ENCODE assay signal across 18 cellular contexts in genomic region chr1:172536256-172536655, GRCh38. TPM values are rescaled to one million over a fixed set of nuclear protein-coding genes. Genes with fewer than 3 reads are reported as not detected.
A peak's percentile ranks its signal among the peaks of the same experiment; 100 is the strongest.
DNase-seq lines count a peak whose midpoint lies in the region; ATAC-seq, FAIRE-seq and TF ChIP-seq lines count a peak whose summit lies in the region.
"Had no signal": no experiment of that assay in that cellular context is flagged by ENCODE, and none has a peak within 500 bp of the region (broad histone marks: within the 10 kb centered on the region; RNA-seq: fewer than 3 reads in every experiment).

No MANE protein-coding gene starts in this region.

- H3K9me3 ChIP-seq in HUES6 (ENCODE audit: control insufficient read depth, insufficient read depth, low read depth, low read length) = no peaks in the 10 kb centered on the region
- H3K9me3 ChIP-seq in iPS-15b (ENCODE audit: control insufficient read depth, insufficient read depth, low read length) = no peaks in the 10 kb centered on the region
- H3K9me3 ChIP-seq in kidney (ENCODE audit: control insufficient read depth in 1 of 2, low read length in 2 of 2) = no peaks in the 10 kb centered on the region

- peaks cover 48% of the 10 kb centered on the region for H3K4me1 Mint-ChIP-seq in CD14-positive monocyte
- H3K4me1 Mint-ChIP-seq in activated T-helper 17 cell treated with anti-CD3 and anti-CD28 coated beads, Interleukin-2, amount 50 U/mL, for 72 hours = peaks cover 43% of the 10 kb centered on the region
- H3K4me1 Mint-ChIP-seq in effector memory CD8-positive, alpha-beta T cell (ENCODE audit: low read depth in 2 of 2) = peaks cover 43 to 56% of the 10 kb centered on the region in 2 donors

- H3K27ac ChIP-seq in HUES6 (ENCODE audit: low read depth, low read length) = no peak overlapping the region
- no peak overlapping the region for H3K27ac ChIP-seq in RWPE1
- H3K27ac ChIP-seq in kidney (ENCODE audit: low read depth in 2 of 2, low read length in 2 of 2) = no peak overlapping the region
- H3K27ac ChIP-seq: coronary artery had no signal

- H3K9ac ChIP-seq in HUES6 (ENCODE audit: low read length) = no peak overlapping the region
- no peak overlapping the region for H3K9ac ChIP-seq in iPS-15b (ENCODE audit: low read depth, low read length)
- H3K9ac ChIP-seq in kidney (ENCODE audit: low read length in 2 of 2) = no peak overlapping the region

- POLR2A ChIA-PET in RWPE1 (lab: Yijun Ruan, JAX; ENCODE audit: low non-redundant PET) = no interaction called here

- H3K36me3 Mint-ChIP-seq in CD14-positive monocyte = no peaks in the 10 kb centered on the region
- H3K36me3 Mint-ChIP-seq in activated T-helper 17 cell treated with anti-CD3 and anti-CD28 coated beads, Interleukin-2, amount 50 U/mL, for 72 hours (ENCODE audit: low read depth) = peaks cover 26% of the 10 kb centered on the region
- H3K36me3 Mint-ChIP-seq in effector memory CD8-positive, alpha-beta T cell (ENCODE audit: insufficient read depth) = peaks cover 22% of the 10 kb centered on the region

- no peaks in the 10 kb centered on the region for H3K36me3 ChIP-seq in HUES6 (ENCODE audit: control insufficient read depth, insufficient read depth, low read length)
- H3K36me3 ChIP-seq in iPS-15b (ENCODE audit: control insufficient read depth, insufficient read depth, low read length) = no peaks in the 10 kb centered on the region
- H3K36me3 ChIP-seq in kidney (ENCODE audit: control insufficient read depth in 1 of 2, insufficient read depth in 2 of 2, low read length in 2 of 2) = no peaks in the 10 kb centered on the region

- H3K27ac Mint-ChIP-seq in CD14-positive monocyte = peak overlapping the region; percentile 44 to 90 (median 81)
- H3K27ac Mint-ChIP-seq in activated T-helper 17 cell treated with anti-CD3 and anti-CD28 coated beads, Interleukin-2, amount 50 U/mL, for 72 hours = no peak overlapping the region
- H3K27ac Mint-ChIP-seq in effector memory CD8-positive, alpha-beta T cell = no peak overlapping the region
- H3K27ac Mint-ChIP-seq: activated naive CD4-positive, alpha-beta T cell treated with anti-CD3 and anti-CD28 coated beads, Interleukin-2, amount 10 ng/mL, durations not matched to agents 7 days and 5 days had no signal

- ATAC-seq in activated T-helper 17 cell treated with anti-CD3 and anti-CD28 coated beads, Interleukin-2, amount 50 U/mL, for 72 hours (replicated peaks) = no peak
- ATAC-seq in effector memory CD8-positive, alpha-beta T cell (replicated peaks) = no peak
- ATAC-seq: left lobe of liver had no signal

- H3K9me3 Mint-ChIP-seq in CD14-positive monocyte = no peaks in the 10 kb centered on the region
- H3K9me3 Mint-ChIP-seq in activated T-helper 17 cell treated with anti-CD3 and anti-CD28 coated beads, Interleukin-2, amount 50 U/mL, for 72 hours = no peaks in the 10 kb centered on the region
- H3K9me3 Mint-ChIP-seq in effector memory CD8-positive, alpha-beta T cell = no peaks in the 10 kb centered on the region
- H3K9me3 Mint-ChIP-seq: activated naive CD4-positive, alpha-beta T cell treated with anti-CD3 and anti-CD28 coated beads, Interleukin-2, amount 10 ng/mL, durations not matched to agents 7 days and 5 days had no signal

- peaks cover 62% of the 10 kb centered on the region for H3K4me1 ChIP-seq in HUES6 (ENCODE audit: control insufficient read depth, insufficient read depth, low read length)
- H3K4me1 ChIP-seq in iPS-15b (ENCODE audit: control insufficient read depth, insufficient read depth, low read length) = peaks cover 47% of the 10 kb centered on the region
- H3K4me1 ChIP-seq in kidney (ENCODE audit: control insufficient read depth in 1 of 2, insufficient read depth in 1 of 2, low read depth in 1 of 2, low read length in 2 of 2) = peaks cover 3 to 21% of the 10 kb centered on the region in 2 donors

- intact Hi-C loops in CD14-positive monocyte (cut with micrococcal nuclease) (loop anchor here in 1 of 2 donors (10.0 kb wide), 1 partner anchor 189 kb away; no protein-coding TSS in a partner anchor), kidney (cut with DNase I) (no loop called here)

- TF ChIP-seq CTCF in CD14-positive monocyte (IDR thresholded peaks at IDR 0.05) (no peak), RWPE1 (conservative IDR thresholded peaks at IDR 0.05; ENCODE audit: low read depth) (no peak), kidney (IDR thresholded peaks at IDR 0.05; ENCODE audit: borderline replicate concordance, extremely low read depth, insufficient read depth) (no peak)

- no peaks in the 10 kb centered on the region for H3K27me3 Mint-ChIP-seq in CD14-positive monocyte (ENCODE audit: low read depth in 3 of 3)
- no peaks in the 10 kb centered on the region for H3K27me3 Mint-ChIP-seq in activated T-helper 17 cell treated with anti-CD3 and anti-CD28 coated beads, Interleukin-2, amount 50 U/mL, for 72 hours
- no peaks in the 10 kb centered on the region for H3K27me3 Mint-ChIP-seq in effector memory CD8-positive, alpha-beta T cell

- H3K4me3 Mint-ChIP-seq in CD14-positive monocyte = no peak overlapping the region
- peak overlapping the region; percentile 95 for H3K4me3 Mint-ChIP-seq in activated T-helper 17 cell treated with anti-CD3 and anti-CD28 coated beads, Interleukin-2, amount 50 U/mL, for 72 hours
- no peak overlapping the region for H3K4me3 Mint-ChIP-seq in effector memory CD8-positive, alpha-beta T cell
- H3K4me3 Mint-ChIP-seq: activated naive CD4-positive, alpha-beta T cell treated with anti-CD3 and anti-CD28 coated beads, Interleukin-2, amount 10 ng/mL, durations not matched to agents 7 days and 5 days had no signal

- no peak for DNase-seq in CD14-positive monocyte (ENCODE audit: low spot score)
- DNase-seq in RWPE1 (ENCODE audit: low spot score) = no peak
- DNase-seq in Kasumi-1 (lab: John Stamatoyannopoulos, UW) = no peak
- no peak for DNase-seq in effector memory CD8-positive, alpha-beta T cell
- no peak for DNase-seq in kidney
- DNase-seq: activated naive CD4-positive, alpha-beta T cell treated with anti-CD3 and anti-CD28 coated beads, Interleukin-2, amount 10 ng/mL, durations not matched to agents 7 days and 5 days; activated T-cell treated with anti-CD3 and anti-CD28 coated beads for 4 hours; foreskin melanocyte; NCI-H146; nucleus accumbens; stimulated activated CD4-positive, alpha-beta T cell treated with anti-CD3 and anti-CD28 coated beads, Interleukin-2, amount 100 ng/mL, for 48 hours had no signal

- FAIRE-seq in kidney (lab: Jason Lieb, UNC) = no peak
- FAIRE-seq: endothelial cell of umbilical vein, G401.6 had no signal

- H3K4me3 ChIP-seq in HUES6 (ENCODE audit: low read depth, low read length) = peak overlapping the region; percentile 86; the same call in 1 of the 2 replicates
- H3K4me3 ChIP-seq in iPS-15b (ENCODE audit: low read depth, low read length) = peak overlapping the region; percentile 1
- H3K4me3 ChIP-seq in kidney (ENCODE audit: low read length in 2 of 2) = no peak overlapping the region
- H3K4me3 ChIP-seq: coronary artery had no signal

- H3K27me3 ChIP-seq in HUES6 (ENCODE audit: control insufficient read depth, insufficient read depth, low read length) (no peaks in the 10 kb centered on the region), iPS-15b (ENCODE audit: control insufficient read depth, insufficient read depth, low read length) (no peaks in the 10 kb centered on the region)

- CTCF ChIA-PET in RWPE1 (lab: Yijun Ruan, JAX) = no interaction called here

RNA-seq across cellular contexts. Expression of gene SUCO, which starts 3.3 kb away (rescaled TPM):
- polyA plus RNA-seq in CD14-positive monocyte (1 to 10 TPM; 6.8 to 8.5 TPM), kidney (ENCODE audit: insufficient read depth, low read depth, low replicate concordance) (9.8 TPM)
- 10 to 100 TPM; 21.0 to 34.5 TPM for total RNA-seq in activated T-helper 17 cell treated with anti-CD3 and anti-CD28 coated beads, Interleukin-2, amount 50 U/mL, for 72 hours
- total RNA-seq in kidney = 40.0 TPM

Comparison
In these comparisons a context has a peak if more than half of its experiments do, and no peak if none do; other contexts are left out.
1. H3K27ac Mint-ChIP-seq: peak in CD14-positive monocyte (7 of 7); none in activated T-helper 17 cell treated with anti-CD3 and anti-CD28 coated beads, Interleukin-2, amount 50 U/mL, for 72 hours (single experiment) and effector memory CD8-positive, alpha-beta T cell (0 of 2).
2. H3K4me3 ChIP-seq: peak in HUES6 (single experiment) and iPS-15b (single experiment); none in kidney (0 of 2).